ENCODE assay signal across 1 cellular context in the genomic region with DNA sequence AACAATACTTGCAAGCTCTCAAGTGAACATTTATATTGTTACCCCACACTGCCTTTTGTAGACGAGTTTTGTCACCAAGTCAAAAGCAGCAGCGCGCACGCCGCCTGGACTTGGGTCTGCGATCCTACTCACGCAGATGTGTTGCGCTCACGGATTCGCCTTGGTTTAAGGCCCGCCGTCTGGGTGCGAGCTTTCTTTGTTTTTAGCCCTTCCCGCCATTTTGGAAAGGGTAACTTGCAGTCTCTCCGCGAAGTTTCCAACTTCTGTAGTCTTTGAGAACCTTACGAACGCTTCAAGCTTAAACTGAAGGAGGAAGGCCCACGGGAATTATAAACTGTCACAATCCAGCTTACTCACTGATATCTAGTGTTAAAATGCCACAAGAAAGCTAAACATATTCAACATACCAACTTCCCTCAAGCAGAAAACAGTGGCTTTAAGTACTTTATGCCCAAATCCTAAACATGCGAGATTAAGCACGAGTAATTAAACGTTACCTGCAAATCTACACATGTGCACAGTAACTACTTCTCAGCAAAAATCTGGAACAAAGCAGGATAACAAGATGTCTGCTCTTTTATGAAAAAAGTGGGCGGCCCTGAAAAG.
TF ChIP-seq lines count a peak whose summit lies in the region.

No MANE protein-coding gene starts in this region.

TF ChIP-seq in K562, 482 proteins besides CTCF, POLR2A, EP300 and RAD21 (continued from another document and continues in another):
- TF ChIP-seq, protein P1, sequence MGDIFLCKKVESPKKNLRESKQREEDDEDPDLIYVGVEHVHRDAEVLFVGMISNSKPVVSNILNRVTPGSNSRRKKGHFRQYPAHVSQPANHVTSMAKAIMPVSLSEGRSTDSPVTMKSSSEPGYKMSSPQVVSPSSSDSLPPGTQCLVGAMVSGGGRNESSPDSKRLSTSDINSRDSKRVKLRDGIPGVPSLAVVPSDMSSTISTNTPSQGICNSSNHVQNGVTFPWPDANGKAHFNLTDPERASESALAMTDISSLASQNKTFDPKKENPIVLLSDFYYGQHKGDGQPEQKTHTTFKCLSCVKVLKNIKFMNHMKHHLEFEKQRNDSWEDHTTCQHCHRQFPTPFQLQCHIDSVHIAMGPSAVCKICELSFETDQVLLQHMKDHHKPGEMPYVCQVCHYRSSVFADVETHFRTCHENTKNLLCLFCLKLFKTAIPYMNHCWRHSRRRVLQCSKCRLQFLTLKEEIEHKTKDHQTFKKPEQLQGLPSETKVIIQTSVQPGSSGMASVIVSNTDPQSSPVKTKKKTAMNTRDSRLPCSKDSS (IDR thresholded peaks at IDR 0.05; ENCODE audit: low read depth, partially characterized antibody) = no peak
- TF ChIP-seq, protein P2, sequence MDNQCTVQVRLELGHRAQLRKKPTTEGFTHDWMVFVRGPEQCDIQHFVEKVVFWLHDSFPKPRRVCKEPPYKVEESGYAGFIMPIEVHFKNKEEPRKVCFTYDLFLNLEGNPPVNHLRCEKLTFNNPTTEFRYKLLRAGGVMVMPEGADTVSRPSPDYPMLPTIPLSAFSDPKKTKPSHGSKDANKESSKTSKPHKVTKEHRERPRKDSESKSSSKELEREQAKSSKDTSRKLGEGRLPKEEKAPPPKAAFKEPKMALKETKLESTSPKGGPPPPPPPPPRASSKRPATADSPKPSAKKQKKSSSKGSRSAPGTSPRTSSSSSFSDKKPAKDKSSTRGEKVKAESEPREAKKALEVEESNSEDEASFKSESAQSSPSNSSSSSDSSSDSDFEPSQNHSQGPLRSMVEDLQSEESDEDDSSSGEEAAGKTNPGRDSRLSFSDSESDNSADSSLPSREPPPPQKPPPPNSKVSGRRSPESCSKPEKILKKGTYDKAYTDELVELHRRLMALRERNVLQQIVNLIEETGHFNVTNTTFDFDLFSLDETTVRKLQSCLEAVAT (IDR thresholded peaks at IDR 0.05) = peak; percentile 45 to 82; a peak in 1 of 4 replicates
- TF ChIP-seq SIX5 (IDR thresholded peaks at IDR 0.05; ENCODE audit: borderline replicate concordance in 1 of 2, insufficient read depth in 1 of 2, low read depth in 1 of 2, low read length in 2 of 2) = no peak
- no peak for TF ChIP-seq WHSC1 (IDR thresholded peaks at IDR 0.05; ENCODE audit: low read length)
- peak; percentile 1 for TF ChIP-seq RBM39 (optimal IDR thresholded peaks at IDR 0.05; ENCODE audit: low read depth, low read length)
- no peak for TF ChIP-seq NBN (IDR thresholded peaks at IDR 0.05; ENCODE audit: low read depth)
- TF ChIP-seq RFX7 (CRISPR knock-in tag; IDR thresholded peaks at IDR 0.05) = no peak
- no peak for TF ChIP-seq NFE2 (IDR thresholded peaks at IDR 0.05; ENCODE audit: low read depth)
- no peak for TF ChIP-seq RBM22 (IDR thresholded peaks at IDR 0.05; ENCODE audit: low read depth, low read length, poor library complexity, severe bottlenecking)
- TF ChIP-seq, protein P3, sequence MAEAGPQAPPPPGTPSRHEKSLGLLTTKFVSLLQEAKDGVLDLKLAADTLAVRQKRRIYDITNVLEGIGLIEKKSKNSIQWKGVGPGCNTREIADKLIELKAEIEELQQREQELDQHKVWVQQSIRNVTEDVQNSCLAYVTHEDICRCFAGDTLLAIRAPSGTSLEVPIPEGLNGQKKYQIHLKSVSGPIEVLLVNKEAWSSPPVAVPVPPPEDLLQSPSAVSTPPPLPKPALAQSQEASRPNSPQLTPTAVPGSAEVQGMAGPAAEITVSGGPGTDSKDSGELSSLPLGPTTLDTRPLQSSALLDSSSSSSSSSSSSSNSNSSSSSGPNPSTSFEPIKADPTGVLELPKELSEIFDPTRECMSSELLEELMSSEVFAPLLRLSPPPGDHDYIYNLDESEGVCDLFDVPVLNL (CRISPR knock-in tag; IDR thresholded peaks at IDR 0.05; ENCODE audit: low read depth) = no peak
- no peak for TF ChIP-seq RBM14 (IDR thresholded peaks at IDR 0.05; ENCODE audit: borderline replicate concordance, insufficient read depth, low read depth, low read length)
- TF ChIP-seq MED1 (CRISPR knock-in tag; IDR thresholded peaks at IDR 0.05; ENCODE audit: borderline replicate concordance) = no peak
- no peak for TF ChIP-seq RBM34 (IDR thresholded peaks at IDR 0.05; ENCODE audit: borderline replicate concordance, insufficient read depth, low read length)
- TF ChIP-seq, protein P4, sequence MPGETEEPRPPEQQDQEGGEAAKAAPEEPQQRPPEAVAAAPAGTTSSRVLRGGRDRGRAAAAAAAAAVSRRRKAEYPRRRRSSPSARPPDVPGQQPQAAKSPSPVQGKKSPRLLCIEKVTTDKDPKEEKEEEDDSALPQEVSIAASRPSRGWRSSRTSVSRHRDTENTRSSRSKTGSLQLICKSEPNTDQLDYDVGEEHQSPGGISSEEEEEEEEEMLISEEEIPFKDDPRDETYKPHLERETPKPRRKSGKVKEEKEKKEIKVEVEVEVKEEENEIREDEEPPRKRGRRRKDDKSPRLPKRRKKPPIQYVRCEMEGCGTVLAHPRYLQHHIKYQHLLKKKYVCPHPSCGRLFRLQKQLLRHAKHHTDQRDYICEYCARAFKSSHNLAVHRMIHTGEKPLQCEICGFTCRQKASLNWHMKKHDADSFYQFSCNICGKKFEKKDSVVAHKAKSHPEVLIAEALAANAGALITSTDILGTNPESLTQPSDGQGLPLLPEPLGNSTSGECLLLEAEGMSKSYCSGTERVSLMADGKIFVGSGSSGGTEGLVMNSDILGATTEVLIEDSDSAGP (CRISPR knock-in tag; IDR thresholded peaks at IDR 0.05) = no peak
- no peak for TF ChIP-seq HDAC2 (IDR thresholded peaks at IDR 0.05)
- no peak for TF ChIP-seq SOX6 (IDR thresholded peaks at IDR 0.05)
- TF ChIP-seq ZNF586 (CRISPR knock-in tag; conservative IDR thresholded peaks at IDR 0.05) = no peak
- no peak for TF ChIP-seq TEAD2 (tag; IDR thresholded peaks at IDR 0.05)
- TF ChIP-seq, protein P5, sequence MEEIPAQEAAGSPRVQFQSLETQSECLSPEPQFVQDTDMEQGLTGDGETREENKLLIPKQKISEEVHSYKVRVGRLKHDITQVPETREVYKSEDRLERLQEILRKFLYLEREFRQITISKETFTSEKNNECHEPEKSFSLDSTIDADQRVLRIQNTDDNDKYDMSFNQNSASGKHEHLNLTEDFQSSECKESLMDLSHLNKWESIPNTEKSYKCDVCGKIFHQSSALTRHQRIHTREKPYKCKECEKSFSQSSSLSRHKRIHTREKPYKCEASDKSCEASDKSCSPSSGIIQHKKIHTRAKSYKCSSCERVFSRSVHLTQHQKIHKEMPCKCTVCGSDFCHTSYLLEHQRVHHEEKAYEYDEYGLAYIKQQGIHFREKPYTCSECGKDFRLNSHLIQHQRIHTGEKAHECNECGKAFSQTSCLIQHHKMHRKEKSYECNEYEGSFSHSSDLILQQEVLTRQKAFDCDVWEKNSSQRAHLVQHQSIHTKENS (CRISPR knock-in tag; IDR thresholded peaks at IDR 0.05) = no peak
- TF ChIP-seq COPS2 (conservative IDR thresholded peaks at IDR 0.05) = no peak
- TF ChIP-seq ZNF830 (CRISPR knock-in tag; IDR thresholded peaks at IDR 0.05) = no peak
- TF ChIP-seq, protein P6, sequence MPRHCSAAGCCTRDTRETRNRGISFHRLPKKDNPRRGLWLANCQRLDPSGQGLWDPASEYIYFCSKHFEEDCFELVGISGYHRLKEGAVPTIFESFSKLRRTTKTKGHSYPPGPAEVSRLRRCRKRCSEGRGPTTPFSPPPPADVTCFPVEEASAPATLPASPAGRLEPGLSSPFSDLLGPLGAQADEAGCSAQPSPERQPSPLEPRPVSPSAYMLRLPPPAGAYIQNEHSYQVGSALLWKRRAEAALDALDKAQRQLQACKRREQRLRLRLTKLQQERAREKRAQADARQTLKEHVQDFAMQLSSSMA (CRISPR knock-in tag; IDR thresholded peaks at IDR 0.05) = peak; percentile 52; the same call in 1 of the 2 replicates
- TF ChIP-seq ZNF408 (CRISPR knock-in tag; IDR thresholded peaks at IDR 0.05; ENCODE audit: low read depth) = no peak
- 0 out of 2 replicates have a peak, but pooled peaks have one; percentile 23 for TF ChIP-seq ZNF780A (CRISPR knock-in tag; IDR thresholded peaks at IDR 0.05)
- TF ChIP-seq ZNF75A (CRISPR knock-in tag; IDR thresholded peaks at IDR 0.05) = no peak
- TF ChIP-seq XRCC4 (IDR thresholded peaks at IDR 0.05; ENCODE audit: extremely low read depth, insufficient read depth, insufficient read length) = no peak
- TF ChIP-seq, protein P7, sequence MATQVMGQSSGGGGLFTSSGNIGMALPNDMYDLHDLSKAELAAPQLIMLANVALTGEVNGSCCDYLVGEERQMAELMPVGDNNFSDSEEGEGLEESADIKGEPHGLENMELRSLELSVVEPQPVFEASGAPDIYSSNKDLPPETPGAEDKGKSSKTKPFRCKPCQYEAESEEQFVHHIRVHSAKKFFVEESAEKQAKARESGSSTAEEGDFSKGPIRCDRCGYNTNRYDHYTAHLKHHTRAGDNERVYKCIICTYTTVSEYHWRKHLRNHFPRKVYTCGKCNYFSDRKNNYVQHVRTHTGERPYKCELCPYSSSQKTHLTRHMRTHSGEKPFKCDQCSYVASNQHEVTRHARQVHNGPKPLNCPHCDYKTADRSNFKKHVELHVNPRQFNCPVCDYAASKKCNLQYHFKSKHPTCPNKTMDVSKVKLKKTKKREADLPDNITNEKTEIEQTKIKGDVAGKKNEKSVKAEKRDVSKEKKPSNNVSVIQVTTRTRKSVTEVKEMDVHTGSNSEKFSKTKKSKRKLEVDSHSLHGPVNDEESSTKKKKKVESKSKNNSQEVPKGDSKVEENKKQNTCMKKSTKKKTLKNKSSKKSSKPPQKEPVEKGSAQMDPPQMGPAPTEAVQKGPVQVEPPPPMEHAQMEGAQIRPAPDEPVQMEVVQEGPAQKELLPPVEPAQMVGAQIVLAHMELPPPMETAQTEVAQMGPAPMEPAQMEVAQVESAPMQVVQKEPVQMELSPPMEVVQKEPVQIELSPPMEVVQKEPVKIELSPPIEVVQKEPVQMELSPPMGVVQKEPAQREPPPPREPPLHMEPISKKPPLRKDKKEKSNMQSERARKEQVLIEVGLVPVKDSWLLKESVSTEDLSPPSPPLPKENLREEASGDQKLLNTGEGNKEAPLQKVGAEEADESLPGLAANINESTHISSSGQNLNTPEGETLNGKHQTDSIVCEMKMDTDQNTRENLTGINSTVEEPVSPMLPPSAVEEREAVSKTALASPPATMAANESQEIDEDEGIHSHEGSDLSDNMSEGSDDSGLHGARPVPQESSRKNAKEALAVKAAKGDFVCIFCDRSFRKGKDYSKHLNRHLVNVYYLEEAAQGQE (CRISPR knock-in tag; IDR thresholded peaks at IDR 0.05; ENCODE audit: low read depth) = no peak
- TF ChIP-seq, protein P8, sequence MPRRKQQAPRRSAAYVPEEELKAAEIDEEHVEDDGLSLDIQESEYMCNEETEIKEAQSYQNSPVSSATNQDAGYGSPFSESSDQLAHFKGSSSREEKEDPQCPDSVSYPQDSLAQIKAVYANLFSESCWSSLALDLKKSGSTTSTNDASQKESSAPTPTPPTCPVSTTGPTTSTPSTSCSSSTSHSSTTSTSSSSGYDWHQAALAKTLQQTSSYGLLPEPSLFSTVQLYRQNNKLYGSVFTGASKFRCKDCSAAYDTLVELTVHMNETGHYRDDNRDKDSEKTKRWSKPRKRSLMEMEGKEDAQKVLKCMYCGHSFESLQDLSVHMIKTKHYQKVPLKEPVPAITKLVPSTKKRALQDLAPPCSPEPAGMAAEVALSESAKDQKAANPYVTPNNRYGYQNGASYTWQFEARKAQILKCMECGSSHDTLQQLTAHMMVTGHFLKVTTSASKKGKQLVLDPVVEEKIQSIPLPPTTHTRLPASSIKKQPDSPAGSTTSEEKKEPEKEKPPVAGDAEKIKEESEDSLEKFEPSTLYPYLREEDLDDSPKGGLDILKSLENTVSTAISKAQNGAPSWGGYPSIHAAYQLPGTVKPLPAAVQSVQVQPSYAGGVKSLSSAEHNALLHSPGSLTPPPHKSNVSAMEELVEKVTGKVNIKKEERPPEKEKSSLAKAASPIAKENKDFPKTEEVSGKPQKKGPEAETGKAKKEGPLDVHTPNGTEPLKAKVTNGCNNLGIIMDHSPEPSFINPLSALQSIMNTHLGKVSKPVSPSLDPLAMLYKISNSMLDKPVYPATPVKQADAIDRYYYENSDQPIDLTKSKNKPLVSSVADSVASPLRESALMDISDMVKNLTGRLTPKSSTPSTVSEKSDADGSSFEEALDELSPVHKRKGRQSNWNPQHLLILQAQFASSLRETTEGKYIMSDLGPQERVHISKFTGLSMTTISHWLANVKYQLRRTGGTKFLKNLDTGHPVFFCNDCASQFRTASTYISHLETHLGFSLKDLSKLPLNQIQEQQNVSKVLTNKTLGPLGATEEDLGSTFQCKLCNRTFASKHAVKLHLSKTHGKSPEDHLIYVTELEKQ (CRISPR knock-in tag; IDR thresholded peaks at IDR 0.05) = no peak
- TF ChIP-seq PTTG1 (tag; IDR thresholded peaks at IDR 0.05; ENCODE audit: low read depth) = peak; percentile 24; the same call in 1 of the 2 replicates
- TF ChIP-seq CHD1 (IDR thresholded peaks at IDR 0.05; ENCODE audit: low read length) = peak; percentile 40
- TF ChIP-seq SRF (CRISPR knock-in tag; IDR thresholded peaks at IDR 0.05) = peak in 1 of 2 experiments; percentile 18; a peak in 1 of 4 replicates
- TF ChIP-seq TAF1 (IDR thresholded peaks at IDR 0.05; ENCODE audit: control insufficient read depth, extremely low read depth, insufficient read depth, low read length, severe bottlenecking) = peak; percentile 44
- no peak for TF ChIP-seq NELFE (IDR thresholded peaks at IDR 0.05; ENCODE audit: insufficient read depth, insufficient read length)
- no peak for TF ChIP-seq ZNF79 (CRISPR knock-in tag; IDR thresholded peaks at IDR 0.05; ENCODE audit: low read depth)
- TF ChIP-seq NR2C1 (IDR thresholded peaks at IDR 0.05) = no peak
- TF ChIP-seq NR2C1 (tag; IDR thresholded peaks at IDR 0.05) = no peak
- TF ChIP-seq NFYB (IDR thresholded peaks at IDR 0.05; ENCODE audit: extremely low read depth, insufficient read length) = no peak
- 0 out of 2 replicates have a peak, but pooled peaks have one; percentile 18 for TF ChIP-seq SNIP1 (IDR thresholded peaks at IDR 0.05; ENCODE audit: low read depth)
- no peak for TF ChIP-seq RNF2 (IDR thresholded peaks at IDR 0.05)
- TF ChIP-seq THRAP3 (IDR thresholded peaks at IDR 0.05; ENCODE audit: borderline replicate concordance) = peak; percentile 93
- no peak for TF ChIP-seq ETV6 (IDR thresholded peaks at IDR 0.05; ENCODE audit: borderline replicate concordance in 1 of 2, low read depth in 2 of 2, low read length in 1 of 2)
- TF ChIP-seq ETV6 (CRISPR knock-in tag; IDR thresholded peaks at IDR 0.05; ENCODE audit: borderline replicate concordance) = no peak
- TF ChIP-seq, protein P9, sequence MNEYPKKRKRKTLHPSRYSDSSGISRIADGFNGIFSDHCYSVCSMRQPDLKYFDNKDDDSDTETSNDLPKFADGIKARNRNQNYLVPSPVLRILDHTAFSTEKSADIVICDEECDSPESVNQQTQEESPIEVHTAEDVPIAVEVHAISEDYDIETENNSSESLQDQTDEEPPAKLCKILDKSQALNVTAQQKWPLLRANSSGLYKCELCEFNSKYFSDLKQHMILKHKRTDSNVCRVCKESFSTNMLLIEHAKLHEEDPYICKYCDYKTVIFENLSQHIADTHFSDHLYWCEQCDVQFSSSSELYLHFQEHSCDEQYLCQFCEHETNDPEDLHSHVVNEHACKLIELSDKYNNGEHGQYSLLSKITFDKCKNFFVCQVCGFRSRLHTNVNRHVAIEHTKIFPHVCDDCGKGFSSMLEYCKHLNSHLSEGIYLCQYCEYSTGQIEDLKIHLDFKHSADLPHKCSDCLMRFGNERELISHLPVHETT (CRISPR knock-in tag; conservative IDR thresholded peaks at IDR 0.05 in 1 of 2, IDR thresholded peaks at IDR 0.05 in 1 of 2) = no peak
- TF ChIP-seq, protein P10, sequence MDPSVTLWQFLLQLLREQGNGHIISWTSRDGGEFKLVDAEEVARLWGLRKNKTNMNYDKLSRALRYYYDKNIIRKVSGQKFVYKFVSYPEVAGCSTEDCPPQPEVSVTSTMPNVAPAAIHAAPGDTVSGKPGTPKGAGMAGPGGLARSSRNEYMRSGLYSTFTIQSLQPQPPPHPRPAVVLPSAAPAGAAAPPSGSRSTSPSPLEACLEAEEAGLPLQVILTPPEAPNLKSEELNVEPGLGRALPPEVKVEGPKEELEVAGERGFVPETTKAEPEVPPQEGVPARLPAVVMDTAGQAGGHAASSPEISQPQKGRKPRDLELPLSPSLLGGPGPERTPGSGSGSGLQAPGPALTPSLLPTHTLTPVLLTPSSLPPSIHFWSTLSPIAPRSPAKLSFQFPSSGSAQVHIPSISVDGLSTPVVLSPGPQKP (CRISPR knock-in tag; IDR thresholded peaks at IDR 0.05) = no peak
